Comparison of ENCODE assay signal across 10 cellular contexts in the genomic region with DNA sequence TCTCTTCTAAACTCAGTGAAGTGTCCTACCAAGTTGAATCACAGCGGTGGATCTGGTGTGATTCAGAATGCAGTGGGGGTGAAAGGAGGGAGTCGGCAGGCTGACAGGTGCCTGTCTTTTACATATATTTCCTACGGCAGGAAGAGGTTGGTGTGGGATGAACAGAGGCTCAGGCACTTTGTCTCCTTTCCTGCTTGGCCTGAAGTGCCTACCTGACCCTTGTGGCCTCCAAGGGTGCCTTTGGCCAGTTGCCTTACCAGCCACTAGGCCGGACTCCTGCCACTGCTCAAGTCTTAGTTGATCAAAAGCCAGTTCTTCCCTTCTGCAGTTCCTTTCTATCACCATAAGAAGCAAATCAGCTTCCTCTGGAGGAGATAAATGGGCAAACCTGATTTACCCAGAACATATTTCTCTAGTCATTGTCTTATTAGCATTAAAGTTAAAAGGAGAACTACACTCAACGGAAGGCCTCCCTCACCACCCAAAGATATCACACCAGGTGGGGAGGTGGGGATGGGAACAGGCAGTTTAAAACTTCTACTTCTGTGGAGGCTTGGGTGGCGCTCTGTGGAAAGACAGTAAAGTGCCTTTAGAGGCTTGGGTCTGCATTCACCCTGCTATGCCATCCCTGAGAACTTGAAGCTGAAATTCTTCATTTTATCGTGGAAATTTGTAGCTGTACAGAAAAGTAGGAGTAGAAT. TPM values are rescaled to one million over a fixed set of nuclear protein-coding genes. Genes with fewer than 3 reads are reported as not detected.
DNase-seq lines count a peak whose midpoint lies in the region; ATAC-seq and TF ChIP-seq lines count a peak whose summit lies in the region.
"Had no signal": no experiment of that assay in that cellular context is flagged by ENCODE, and none has a peak within 500 bp of the region (broad histone marks: within the 10 kb centered on the region; RNA-seq: fewer than 3 reads in every experiment).

No MANE protein-coding gene starts in this region.

- TF ChIP-seq POLR2A in esophagus squamous epithelium (IDR thresholded peaks at IDR 0.05), result no peak

- no peaks in the 10 kb centered on the region for H3K9me3 Mint-ChIP-seq in activated CD4-positive, alpha-beta memory T cell treated with anti-CD3 and anti-CD28 coated beads for 36 hours
- H3K9me3 Mint-ChIP-seq in stimulated activated naive B cell treated with anti-CD40 and anti-IgM and Interleukin-4, amounts not matched to agents 10 μg/mL and 1 μg/mL and 100 μg/mL, for 72 hours, result no peaks in the 10 kb centered on the region
- H3K9me3 Mint-ChIP-seq in Caco-2 (ENCODE audit: unreplicated experiment) (no peaks in the 10 kb centered on the region), type B pancreatic cell (no peaks in the 10 kb centered on the region)

- H3K27ac ChIP-seq in esophagus squamous epithelium, result peak overlapping the region in 3 of 4 donors; percentile 50 to 67 (median 57)

- no peak for DNase-seq in activated CD4-positive, CD25-positive, alpha-beta regulatory T cell (lab: John Stamatoyannopoulos, UW)
- peak; percentile 57 for DNase-seq in activated CD4-positive, alpha-beta memory T cell treated with anti-CD3 and anti-CD28 coated beads for 36 hours
- DNase-seq in esophagus squamous epithelium (lab: John Stamatoyannopoulos, UW) (no peak), HuH-7.5 (ENCODE audit: low spot score) (no peak), Caco-2 (no peak), type B pancreatic cell (ENCODE audit: extremely low spot score, unreplicated experiment) (no peak)
- DNase-seq in stimulated activated naive B cell treated with anti-CD40 and anti-IgM and Interleukin-4, amounts not matched to agents 10 μg/mL and 1 μg/mL and 100 μg/mL, for 72 hours, result no peak
- DNase-seq: NCI-H1105 treated with DMSO at 0.1 percent for 48 hours, SK-N-SH had no signal

- H3K27me3 ChIP-seq in esophagus squamous epithelium (no peaks in the 10 kb centered on the region), Caco-2 (replicated peaks; ENCODE audit: control insufficient read depth, insufficient read depth, low read length) (no peaks in the 10 kb centered on the region)

- no peaks in the 10 kb centered on the region for H3K27me3 Mint-ChIP-seq in activated CD4-positive, alpha-beta memory T cell treated with anti-CD3 and anti-CD28 coated beads for 36 hours
- H3K27me3 Mint-ChIP-seq in stimulated activated naive B cell treated with anti-CD40 and anti-IgM and Interleukin-4, amounts not matched to agents 10 μg/mL and 1 μg/mL and 100 μg/mL, for 72 hours, result no peaks in the 10 kb centered on the region
- H3K27me3 Mint-ChIP-seq in Caco-2 (ENCODE audit: insufficient read depth, unreplicated experiment) (no peaks in the 10 kb centered on the region), type B pancreatic cell (no peaks in the 10 kb centered on the region)

- peaks cover 8% of the 10 kb centered on the region for H3K36me3 Mint-ChIP-seq in activated CD4-positive, alpha-beta memory T cell treated with anti-CD3 and anti-CD28 coated beads for 36 hours
- peaks cover 3 to 12% of the 10 kb centered on the region in 2 donors for H3K36me3 Mint-ChIP-seq in stimulated activated naive B cell treated with anti-CD40 and anti-IgM and Interleukin-4, amounts not matched to agents 10 μg/mL and 1 μg/mL and 100 μg/mL, for 72 hours
- no peaks in the 10 kb centered on the region for H3K36me3 Mint-ChIP-seq in Caco-2 (ENCODE audit: insufficient read depth, unreplicated experiment)
- peaks cover 7% of the 10 kb centered on the region for H3K36me3 Mint-ChIP-seq in type B pancreatic cell

- H3K27ac Mint-ChIP-seq in activated CD4-positive, alpha-beta memory T cell treated with anti-CD3 and anti-CD28 coated beads for 36 hours, result peak overlapping the region; percentile 33
- H3K27ac Mint-ChIP-seq in stimulated activated naive B cell treated with anti-CD40 and anti-IgM and Interleukin-4, amounts not matched to agents 10 μg/mL and 1 μg/mL and 100 μg/mL, for 72 hours, result peak overlapping the region; percentile 76
- H3K27ac Mint-ChIP-seq in Caco-2 (ENCODE audit: unreplicated experiment) (no peak overlapping the region), type B pancreatic cell (no peak overlapping the region)

- no peaks in the 10 kb centered on the region for H3K9me3 ChIP-seq in esophagus squamous epithelium
- H3K9me3 ChIP-seq in Caco-2, result no peaks in the 10 kb centered on the region
- H3K9me3 ChIP-seq: SK-N-SH had no signal

- peaks cover 45% of the 10 kb centered on the region for H3K4me1 Mint-ChIP-seq in activated CD4-positive, alpha-beta memory T cell treated with anti-CD3 and anti-CD28 coated beads for 36 hours (ENCODE audit: low read depth)
- H3K4me1 Mint-ChIP-seq in stimulated activated naive B cell treated with anti-CD40 and anti-IgM and Interleukin-4, amounts not matched to agents 10 μg/mL and 1 μg/mL and 100 μg/mL, for 72 hours, result peaks cover 35 to 74% of the 10 kb centered on the region in 2 donors
- no peaks in the 10 kb centered on the region for H3K4me1 Mint-ChIP-seq in Caco-2 (ENCODE audit: low read depth, unreplicated experiment)
- peaks cover 18% of the 10 kb centered on the region for H3K4me1 Mint-ChIP-seq in type B pancreatic cell (ENCODE audit: unreplicated experiment)

- intact Hi-C loops in activated CD4-positive, alpha-beta memory T cell treated with anti-CD3 and anti-CD28 coated beads for 36 hours (cut with micrococcal nuclease), result no loop called here
- intact Hi-C loops in esophagus squamous epithelium (cut with DNase I) (no loop called here), Caco-2 (cut with micrococcal nuclease; ENCODE audit: unreplicated experiment) (no loop called here)

- H3K4me1 ChIP-seq in esophagus squamous epithelium (peaks cover 0 to 61% (median 24%) of the 10 kb centered on the region in 3 donors), Caco-2 (no peaks in the 10 kb centered on the region)

- H3K36me3 ChIP-seq in esophagus squamous epithelium (no peaks in the 10 kb centered on the region), Caco-2 (ENCODE audit: control insufficient read depth, insufficient read depth, low read length) (no peaks in the 10 kb centered on the region; the same call in 1 of the 2 replicates)

- ATAC-seq in activated CD4-positive, CD25-positive, alpha-beta regulatory T cell treated with anti-CD3 and anti-CD28 coated beads, Interleukin-2, amount 50 U/mL, for 24 hours, result peak; percentile 75 to 80
- peak; percentile 31 to 38 for ATAC-seq in stimulated activated naive B cell treated with anti-CD40 and anti-IgM and Interleukin-4, amounts not matched to agents 10 μg/mL and 1 μg/mL and 100 μg/mL, for 72 hours (replicated peaks)

- POLR2A ChIA-PET in activated CD4-positive, alpha-beta memory T cell treated with anti-CD3 and anti-CD28 coated beads for 36 hours (lab: Charles Lee), result no interaction called here
- POLR2A ChIA-PET in Caco-2 (lab: Charles Lee), result no interaction called here

- WGBS in esophagus squamous epithelium, 2 donors, result 67 to 79% methylated on average over 5 to 7 of the region's 7 CpGs

- CTCF ChIA-PET in activated CD4-positive, alpha-beta memory T cell treated with anti-CD3 and anti-CD28 coated beads for 36 hours (lab: Charles Lee), result interaction anchor here (1.6 kb wide), 1 partner anchor 22 kb away, joined by 3 read pairs; no protein-coding TSS in a partner anchor
- CTCF ChIA-PET in Caco-2 (lab: Charles Lee), result no interaction called here

- no peak overlapping the region for H3K4me3 ChIP-seq in esophagus squamous epithelium
- H3K4me3 ChIP-seq in Caco-2 (ENCODE audit: low read depth, low read length), result no peak overlapping the region

- TF ChIP-seq CTCF in esophagus squamous epithelium (IDR thresholded peaks at IDR 0.05) (no peak), Caco-2 (IDR thresholded peaks at IDR 0.05; ENCODE audit: insufficient read depth in 1 of 2, low read depth in 1 of 2, low read length in 1 of 2, severe bottlenecking in 1 of 2, unreplicated experiment in 1 of 2) (no peak), type B pancreatic cell (conservative IDR thresholded peaks at IDR 0.05) (no peak)

- no peak overlapping the region for H3K4me3 Mint-ChIP-seq in activated CD4-positive, alpha-beta memory T cell treated with anti-CD3 and anti-CD28 coated beads for 36 hours
- no peak overlapping the region for H3K4me3 Mint-ChIP-seq in stimulated activated naive B cell treated with anti-CD40 and anti-IgM and Interleukin-4, amounts not matched to agents 10 μg/mL and 1 μg/mL and 100 μg/mL, for 72 hours
- H3K4me3 Mint-ChIP-seq in Caco-2 (ENCODE audit: unreplicated experiment), result no peak overlapping the region
- no peak overlapping the region for H3K4me3 Mint-ChIP-seq in type B pancreatic cell

- no TSS peak for BruUV-seq in Caco-2 (replicated peaks; lab: Mats Ljungman, UMichigan)

RNA-seq across cellular contexts. Expression of a gene that starts 52.2 kb away (rescaled TPM):
- 10 to 100 TPM; 34.7 to 37.8 TPM for total RNA-seq in activated CD4-positive, alpha-beta memory T cell treated with anti-CD3 and anti-CD28 coated beads for 36 hours
- total RNA-seq in esophagus squamous epithelium (10 to 100 TPM; 10.0 to 33.0 (median 13.3) TPM), Caco-2 (2022) (31.4 and 35.0 TPM in 2 replicates), type B pancreatic cell (ENCODE audit: low replicate concordance) (26.2 and 31.4 TPM in 2 replicates)

Comparison
In these comparisons a context has a peak if more than half of its experiments do, and no peak if none do; other contexts are left out.
1. H3K27ac Mint-ChIP-seq: peak in activated CD4-positive, alpha-beta memory T cell treated with anti-CD3 and anti-CD28 coated beads for 36 hours (single experiment) and stimulated activated naive B cell treated with anti-CD40 and anti-IgM and Interleukin-4, amounts not matched to agents 10 μg/mL and 1 μg/mL and 100 μg/mL, for 72 hours (single experiment); none in Caco-2 (single experiment) and type B pancreatic cell (single experiment).